Comparison of ENCODE assay signal across 14 cellular contexts in genomic region chr19:35518313-35518712, GRCh38. TPM values are rescaled to one million over a fixed set of nuclear protein-coding genes. Genes with fewer than 3 reads are reported as not detected.
DNase-seq lines count a peak whose midpoint lies in the region; ATAC-seq and TF ChIP-seq lines count a peak whose summit lies in the region.
"Had no signal": no experiment of that assay in that cellular context is flagged by ENCODE, and none has a peak within 500 bp of the region (broad histone marks: within the 10 kb centered on the region; RNA-seq: fewer than 3 reads in every experiment).

No MANE protein-coding gene starts in this region.

- DNase-seq in ELR (ENCODE audit: low read depth) (peak; percentile 94), RWPE2 (ENCODE audit: low spot score) (no peak), fibroblast of mammary gland (ENCODE audit: low read depth) (peak; percentile 98), renal cortical epithelial cell (ENCODE audit: low read depth) (peak; percentile 78), WERI-Rb-1 (no peak)
- DNase-seq in stimulated activated CD4-positive, alpha-beta T cell treated with anti-CD3 and anti-CD28 coated beads, Interleukin-2, amount 100 ng/mL, for 48 hours = no peak
- no peak for DNase-seq in stimulated activated CD8-positive, alpha-beta memory T cell treated with anti-CD3 and anti-CD28 coated beads, Interleukin-4, amount 100 ng/mL, for 48 hours
- DNase-seq: activated CD4-positive, alpha-beta T cell treated with anti-CD3 and anti-CD28 coated beads for 1 hour; cortex of kidney; KG1; stimulated activated CD4-positive, alpha-beta T cell treated with anti-CD3 and anti-CD28 coated beads, Interleukin-4, amount 100 ng/mL, for 4 hours had no signal

- H3K27ac ChIP-seq in RWPE2 (ENCODE audit: poor library complexity, severe bottlenecking) (peak overlapping the region; percentile 6), WERI-Rb-1 (no peak overlapping the region)

- H3K36me3 ChIP-seq in RWPE2 (ENCODE audit: low read depth) (no peaks in the 10 kb centered on the region), WERI-Rb-1 (no peaks in the 10 kb centered on the region)

- TF ChIP-seq CTCF in RWPE2 (IDR thresholded peaks at IDR 0.05; ENCODE audit: poor library complexity, severe bottlenecking) = no peak
- TF ChIP-seq CTCF in fibroblast of mammary gland (conservative IDR thresholded peaks at IDR 0.05; ENCODE audit: control insufficient read depth, insufficient read depth, low read depth, low read length) = no peak
- TF ChIP-seq CTCF in WERI-Rb-1 (IDR thresholded peaks at IDR 0.05; ENCODE audit: low read depth, low read length) = no peak

- ATAC-seq in RWPE2 (ENCODE audit: low read depth) (peak; percentile 69), GM19324 (IDR thresholded peaks at IDR 0.05; ENCODE audit: low FRiP score, unreplicated experiment) (no peak)

- no peak overlapping the region for H3K4me3 ChIP-seq in RWPE2 (ENCODE audit: severe bottlenecking)
- H3K4me3 ChIP-seq in fibroblast of mammary gland (ENCODE audit: control insufficient read depth, low read depth, low read length) = no peak overlapping the region
- no peak overlapping the region for H3K4me3 ChIP-seq in WERI-Rb-1 (ENCODE audit: low read depth, low read length)

- H3K9me3 ChIP-seq in RWPE2 (ENCODE audit: severe bottlenecking) = no peaks in the 10 kb centered on the region
- no peaks in the 10 kb centered on the region for H3K9me3 ChIP-seq in WERI-Rb-1 (ENCODE audit: severe bottlenecking)

- H3K27me3 ChIP-seq in RWPE2 (ENCODE audit: insufficient read depth, poor library complexity, severe bottlenecking) (no peaks in the 10 kb centered on the region), WERI-Rb-1 (ENCODE audit: insufficient read depth, low read depth, severe bottlenecking) (no peaks in the 10 kb centered on the region)

- H3K4me1 ChIP-seq in RWPE2 (ENCODE audit: insufficient read depth, poor library complexity, severe bottlenecking) = peaks cover 7% of the 10 kb centered on the region

RNA-seq across cellular contexts. Expression of gene DMKN, which starts 4.9 kb away (rescaled TPM):
- total RNA-seq in renal cortical epithelial cell = 52.7 and 144 TPM in 2 replicates
- total RNA-seq: neural crest cell had no signal

RNA-seq across cellular contexts. Expression of gene SBSN, which starts 9.8 kb away (rescaled TPM):
- 0.05 TPM in 1 of 2 replicates, not detected in the other for total RNA-seq in renal cortical epithelial cell
- total RNA-seq: subcutaneous adipose tissue had no signal

RNA-seq across cellular contexts. Expression of gene GAPDHS, which starts 14.9 kb away (rescaled TPM):
- total RNA-seq in renal cortical epithelial cell = not detected in 2 replicates
- total RNA-seq: neural crest cell, subcutaneous adipose tissue had no signal

RNA-seq across cellular contexts. Expression of gene TMEM147, which starts 27.1 kb away (rescaled TPM):
- 76.1 and 93.6 TPM in 2 replicates for total RNA-seq in renal cortical epithelial cell

RNA-seq across cellular contexts. Expression of gene KRTDAP, which starts 28.0 kb away (rescaled TPM):
- total RNA-seq in renal cortical epithelial cell = not detected in 2 replicates
- total RNA-seq: neural crest cell, subcutaneous adipose tissue had no signal

Comparison
In these comparisons a context has a peak if more than half of its experiments do, and no peak if none do; other contexts are left out.
1. DNase-seq: peak in ELR (single experiment), fibroblast of mammary gland (single experiment) and renal cortical epithelial cell (single experiment); none in RWPE2 (single experiment), stimulated activated CD4-positive, alpha-beta T cell treated with anti-CD3 and anti-CD28 coated beads, Interleukin-2, amount 100 ng/mL, for 48 hours (0 of 2), WERI-Rb-1 (single experiment) and stimulated activated CD8-positive, alpha-beta memory T cell treated with anti-CD3 and anti-CD28 coated beads, Interleukin-4, amount 100 ng/mL, for 48 hours (single experiment).